In genomic region chr18:63422087-63422861, GRCh38 we compare ENCODE assay signal across 1 cellular context.
TF ChIP-seq lines count a peak whose summit lies in the region.

Gene VPS4B (minus strand): TSS chr18:63422476. CDS start chr18:63422259, 217 bp downstream.

TF ChIP-seq in HepG2, 621 proteins besides CTCF, POLR2A, EP300 and RAD21 (continued from another document and continues in another):
- peak; percentile 85; the same call in 1 of the 2 replicates for TF ChIP-seq ZNF598 (CRISPR knock-in tag; IDR thresholded peaks at IDR 0.05; ENCODE audit: borderline replicate concordance)
- TF ChIP-seq ZNF430 (CRISPR knock-in tag; IDR thresholded peaks at IDR 0.05) = 0 out of 2 replicates have a peak, but pooled peaks have one; percentile 32
- peak; percentile 99 for TF ChIP-seq CREM (IDR thresholded peaks at IDR 0.05)
- TF ChIP-seq CREM (CRISPR knock-in tag; IDR thresholded peaks at IDR 0.05) = peak; percentile 66; the same call in 1 of the 2 replicates
- peak; percentile 94 for TF ChIP-seq SP4 (CRISPR knock-in tag; IDR thresholded peaks at IDR 0.05)
- peak; percentile 43; the same call in 1 of the 2 replicates for TF ChIP-seq ZNF451 (CRISPR knock-in tag; IDR thresholded peaks at IDR 0.05)
- peak; percentile 81 for TF ChIP-seq ZNF709 (CRISPR knock-in tag; IDR thresholded peaks at IDR 0.05)
- TF ChIP-seq ZNF605 (CRISPR knock-in tag; IDR thresholded peaks at IDR 0.05) = peak; percentile 80
- TF ChIP-seq KDM2A (CRISPR knock-in tag; IDR thresholded peaks at IDR 0.05; ENCODE audit: borderline replicate concordance, low read depth) = peak; percentile 47; the same call in 1 of the 2 replicates
- 0 out of 2 replicates have a peak, but pooled peaks have one; percentile 9 for TF ChIP-seq HNF4A (CRISPR knock-in tag; IDR thresholded peaks at IDR 0.05)
- TF ChIP-seq KLF11 (CRISPR knock-in tag; IDR thresholded peaks at IDR 0.05) = 0 out of 2 replicates have a peak, but pooled peaks have one; percentile 47
- no peak for TF ChIP-seq NFIC (IDR thresholded peaks at IDR 0.05; ENCODE audit: low read length)
- peak; percentile 55; the same call in 1 of the 2 replicates for TF ChIP-seq ATF2 (CRISPR knock-in tag; IDR thresholded peaks at IDR 0.05)
- peak; percentile 92 for TF ChIP-seq YEATS2 (CRISPR knock-in tag; IDR thresholded peaks at IDR 0.05; ENCODE audit: borderline replicate concordance)
- no peak for TF ChIP-seq ZNF296 (CRISPR knock-in tag; conservative IDR thresholded peaks at IDR 0.05)
- peak; percentile 49; the same call in 1 of the 2 replicates for TF ChIP-seq ZBTB3 (CRISPR knock-in tag; IDR thresholded peaks at IDR 0.05; ENCODE audit: borderline replicate concordance, low read depth)
- TF ChIP-seq ZNF33B (CRISPR knock-in tag; IDR thresholded peaks at IDR 0.05) = peak; percentile 59; the same call in 1 of the 2 replicates
- TF ChIP-seq KAT8 (CRISPR knock-in tag; IDR thresholded peaks at IDR 0.05) = peak; percentile 99
- peak; percentile 75 for TF ChIP-seq RBM39 (IDR thresholded peaks at IDR 0.05; ENCODE audit: low read depth, low read length, poor library complexity, severe bottlenecking)
- TF ChIP-seq STAT6 (CRISPR knock-in tag; IDR thresholded peaks at IDR 0.05; ENCODE audit: borderline replicate concordance) = peak; percentile 24; the same call in 1 of the 2 replicates
- peak; percentile 90 for TF ChIP-seq FOXC1 (CRISPR knock-in tag; IDR thresholded peaks at IDR 0.05; ENCODE audit: borderline replicate concordance)
- no peak for TF ChIP-seq HNF1A (IDR thresholded peaks at IDR 0.05; ENCODE audit: low read depth)
- peak; percentile 67; the same call in 1 of the 2 replicates for TF ChIP-seq HNF1A (CRISPR knock-in tag; IDR thresholded peaks at IDR 0.05; ENCODE audit: borderline replicate concordance)
- peak; percentile 55; the same call in 1 of the 2 replicates for TF ChIP-seq SNAPC4 (CRISPR knock-in tag; IDR thresholded peaks at IDR 0.05)
- peak; percentile 48; the same call in 1 of the 2 replicates for TF ChIP-seq ZNF343 (CRISPR knock-in tag; IDR thresholded peaks at IDR 0.05)
- TF ChIP-seq ZNF563 (CRISPR knock-in tag; IDR thresholded peaks at IDR 0.05) = peak; percentile 42; the same call in 1 of the 2 replicates
- no peak for TF ChIP-seq RFX3 (CRISPR knock-in tag; IDR thresholded peaks at IDR 0.05)
- peak; percentile 68 for TF ChIP-seq SALL1 (CRISPR knock-in tag; IDR thresholded peaks at IDR 0.05)
- TF ChIP-seq KAT7 (CRISPR knock-in tag; IDR thresholded peaks at IDR 0.05; ENCODE audit: borderline replicate concordance) = no peak; the same call in 1 of the 2 replicates
- TF ChIP-seq NFAT5 (CRISPR knock-in tag; IDR thresholded peaks at IDR 0.05) = no peak
- peak; percentile 53; the same call in 1 of the 2 replicates for TF ChIP-seq ZBTB38 (CRISPR knock-in tag; IDR thresholded peaks at IDR 0.05)
- peak; percentile 94 for TF ChIP-seq PHF8 (CRISPR knock-in tag; IDR thresholded peaks at IDR 0.05)
- peak; percentile 62; the same call in 1 of the 2 replicates for TF ChIP-seq ZSCAN21 (CRISPR knock-in tag; IDR thresholded peaks at IDR 0.05; ENCODE audit: borderline replicate concordance)
- 0 out of 2 replicates have a peak, but pooled peaks have one; percentile 1 for TF ChIP-seq ZNF670 (CRISPR knock-in tag; IDR thresholded peaks at IDR 0.05; ENCODE audit: borderline replicate concordance)
- TF ChIP-seq LCORL (IDR thresholded peaks at IDR 0.05) = no peak
- TF ChIP-seq LCORL (CRISPR knock-in tag; IDR thresholded peaks at IDR 0.05) = peak; percentile 65
- 0 out of 2 replicates have a peak, but pooled peaks have one; percentile 36 for TF ChIP-seq ZNF383 (CRISPR knock-in tag; IDR thresholded peaks at IDR 0.05; ENCODE audit: borderline replicate concordance)
- peak; percentile 32; the same call in 1 of the 2 replicates for TF ChIP-seq KMT2A (CRISPR knock-in tag; IDR thresholded peaks at IDR 0.05)
- peak; percentile 67 for TF ChIP-seq CCAR2 (optimal IDR thresholded peaks at IDR 0.05; ENCODE audit: low read depth, low read length)
- peak; percentile 94 for TF ChIP-seq CEBPB (IDR thresholded peaks at IDR 0.05; ENCODE audit: borderline replicate concordance, low read depth, low read length)
- no peak for TF ChIP-seq MAFF (IDR thresholded peaks at IDR 0.05; ENCODE audit: low read depth, low read length)
- no peak for TF ChIP-seq MXD3 (CRISPR knock-in tag; IDR thresholded peaks at IDR 0.05)
- no peak for TF ChIP-seq FOXA3 (CRISPR knock-in tag; IDR thresholded peaks at IDR 0.05)
- peak; percentile 52 for TF ChIP-seq RFX5 (IDR thresholded peaks at IDR 0.05; ENCODE audit: low read depth, low read length)
- TF ChIP-seq ETV5 (CRISPR knock-in tag; IDR thresholded peaks at IDR 0.05; ENCODE audit: borderline replicate concordance) = peak; percentile 44; the same call in 1 of the 2 replicates
- TF ChIP-seq SP1 (IDR thresholded peaks at IDR 0.05) = no peak
- peak; percentile 97 for TF ChIP-seq SP1 (CRISPR knock-in tag; IDR thresholded peaks at IDR 0.05)
